Comparison of ENCODE assay signal across 8 cellular contexts in genomic region chr1:36576118-36576517, GRCh38.
A peak's percentile ranks its signal among the peaks of the same experiment; 100 is the strongest.
DNase-seq lines count a peak whose midpoint lies in the region; ATAC-seq, FAIRE-seq and TF ChIP-seq lines count a peak whose summit lies in the region.

No MANE protein-coding gene starts in this region.

- H3K4me1 ChIP-seq in RWPE2 (ENCODE audit: insufficient read depth, poor library complexity, severe bottlenecking) (no peaks in the 10 kb centered on the region), right atrium auricular region (no peaks in the 10 kb centered on the region), small intestine (ENCODE audit: control insufficient read depth in 2 of 2, insufficient read depth in 1 of 2, low read depth in 1 of 2, low read length in 1 of 2) (no peaks in the 10 kb centered on the region)

- H3K9me3 ChIP-seq in RWPE2 (ENCODE audit: severe bottlenecking), result no peaks in the 10 kb centered on the region
- no peaks in the 10 kb centered on the region for H3K9me3 ChIP-seq in right atrium auricular region
- no peaks in the 10 kb centered on the region for H3K9me3 ChIP-seq in small intestine (ENCODE audit: control insufficient read depth, low read depth)

- TF ChIP-seq CTCF in D721Med (IDR thresholded peaks at IDR 0.05; ENCODE audit: insufficient read depth, missing control alignments) (peak; percentile 81), RWPE2 (IDR thresholded peaks at IDR 0.05; ENCODE audit: poor library complexity, severe bottlenecking) (peak; percentile 89), right atrium auricular region (IDR thresholded peaks at IDR 0.05) (peak; percentile 63 to 80)

- FAIRE-seq in D721Med (lab: Jason Lieb, UNC) (no peak), small intestine (lab: Jason Lieb, UNC) (no peak)

- DNase-seq in D721Med (ENCODE audit: insufficient read length, low spot score), result peak; percentile 92
- DNase-seq in HuH-7.5 (ENCODE audit: low spot score), result peak; percentile 79
- DNase-seq in RWPE2 (ENCODE audit: low spot score), result no peak
- peak; percentile 57 for DNase-seq in activated naive CD4-positive, alpha-beta T cell treated with anti-CD3 and anti-CD28 coated beads, Interleukin-2, amount 50 U/mL, for 16 hours
- DNase-seq in right atrium auricular region (ENCODE audit: low spot score), result no peak
- DNase-seq in small intestine, result peak; percentile 24
- DNase-seq in GDM1 (lab: John Stamatoyannopoulos, UW), result no peak

- 2% methylated on average over 7 of the region's 7 CpGs for WGBS in small intestine, 3 donors

- ATAC-seq in RWPE2 (ENCODE audit: low read depth) (peak; percentile 83), GM18861 (IDR thresholded peaks at IDR 0.05; ENCODE audit: unreplicated experiment) (no peak)

- H3K27ac ChIP-seq in RWPE2 (ENCODE audit: poor library complexity, severe bottlenecking), result no peak overlapping the region
- H3K27ac ChIP-seq in right atrium auricular region, result no peak overlapping the region
- H3K27ac ChIP-seq in small intestine (ENCODE audit: low read depth in 1 of 2, low read length in 1 of 2), result no peak overlapping the region

- H3K36me3 ChIP-seq in RWPE2 (ENCODE audit: low read depth), result no peaks in the 10 kb centered on the region
- no peaks in the 10 kb centered on the region for H3K36me3 ChIP-seq in right atrium auricular region
- no peaks in the 10 kb centered on the region for H3K36me3 ChIP-seq in small intestine (ENCODE audit: control insufficient read depth in 2 of 2, insufficient read depth in 2 of 2, low read length in 2 of 2)

- H3K4me3 ChIP-seq in RWPE2 (ENCODE audit: severe bottlenecking), result no peak overlapping the region
- H3K4me3 ChIP-seq in right atrium auricular region, result no peak overlapping the region
- H3K4me3 ChIP-seq in small intestine (ENCODE audit: low read depth in 1 of 2, low read length in 2 of 2), result no peak overlapping the region

- H3K27me3 ChIP-seq in RWPE2 (ENCODE audit: insufficient read depth, poor library complexity, severe bottlenecking) (peaks cover 12% of the 10 kb centered on the region), right atrium auricular region (no peaks in the 10 kb centered on the region), small intestine (ENCODE audit: control insufficient read depth in 2 of 2, insufficient read depth in 2 of 2, low read length in 2 of 2) (peaks cover 0 to 3% of the 10 kb centered on the region in 2 donors)

Comparison
In these comparisons a context has a peak if more than half of its experiments do, and no peak if none do; other contexts are left out.
1. DNase-seq: peak in D721Med (single experiment), HuH-7.5 (single experiment), activated naive CD4-positive, alpha-beta T cell treated with anti-CD3 and anti-CD28 coated beads, Interleukin-2, amount 50 U/mL, for 16 hours (single experiment) and small intestine (single experiment); none in RWPE2 (single experiment), right atrium auricular region (single experiment) and GDM1 (single experiment).
2. Peak in every context shown above with its lines, with median percentiles within 50 percentile points of each other: CTCF ChIP-seq.